In the genomic region with DNA sequence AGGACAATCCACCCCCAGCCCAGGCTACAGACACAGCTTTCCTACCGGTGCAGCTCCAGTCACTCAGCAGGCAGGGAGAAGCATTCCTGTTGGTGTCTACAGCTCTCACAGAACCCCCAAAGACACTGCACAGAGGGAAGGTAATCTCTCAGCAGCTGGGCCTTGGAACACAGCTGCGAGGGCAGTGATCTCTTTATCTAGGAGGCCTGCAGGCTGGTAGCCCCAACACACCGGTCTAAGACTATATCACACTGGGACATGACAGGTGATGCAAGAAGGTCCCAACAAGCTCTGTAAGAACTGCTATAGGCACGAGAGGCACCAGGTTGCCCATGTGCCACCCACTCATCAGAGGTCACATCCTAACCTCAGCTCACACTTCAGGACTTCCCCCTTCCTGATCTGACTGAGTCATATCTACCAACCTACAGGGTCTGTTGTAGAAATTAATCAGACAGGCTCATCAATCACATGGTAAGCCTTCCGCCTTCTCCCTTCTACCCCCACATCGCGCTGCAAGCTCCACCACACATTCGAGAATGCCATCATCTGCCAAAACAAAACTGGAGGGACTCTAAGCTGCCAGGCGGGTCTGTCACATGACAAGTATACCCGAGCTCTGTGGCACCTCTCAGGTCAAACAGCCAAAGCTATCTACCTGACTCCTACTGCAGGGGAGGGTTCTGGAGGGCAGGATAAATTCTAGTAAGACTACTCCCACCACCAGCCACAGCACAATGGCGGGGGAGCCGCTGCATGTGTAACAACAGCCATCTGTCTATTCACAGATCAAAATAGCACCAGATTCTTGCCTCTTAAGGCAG, we compare ENCODE assay signal across 8 cellular contexts. TPM values are rescaled to one million over a fixed set of nuclear protein-coding genes. Genes with fewer than 3 reads are reported as not detected.
DNase-seq lines count a peak whose midpoint lies in the region; ATAC-seq and TF ChIP-seq lines count a peak whose summit lies in the region.

No MANE protein-coding gene starts in this region.

- H3K36me3 Mint-ChIP-seq in central memory CD8-positive, alpha-beta T cell (ENCODE audit: insufficient read depth) = peaks cover 28% of the 10 kb centered on the region
- H3K36me3 Mint-ChIP-seq in GM23338 (ENCODE audit: low read depth) = no peaks in the 10 kb centered on the region

- H3K79me2 ChIP-seq in osteoblast (ENCODE audit: insufficient read depth, low read length) (peaks cover 14% of the 10 kb centered on the region), GM23338 (replicated peaks; ENCODE audit: insufficient read depth) (peaks cover 12% of the 10 kb centered on the region; the same call in 1 of the 2 replicates)

- peak overlapping the region; percentile 96 for H3K27ac Mint-ChIP-seq in central memory CD8-positive, alpha-beta T cell (ENCODE audit: low read depth)
- H3K27ac Mint-ChIP-seq in GM23338 = no peak overlapping the region

- peak overlapping the region; percentile 58 to 91 (median 77) for H3K4me2 ChIP-seq in BLaER1 treated with 17β-estradiol and CSF1 and Interleukin-3, amounts not matched to agents 10 nM and 100 nM
- no peak overlapping the region for H3K4me2 ChIP-seq in osteoblast (ENCODE audit: insufficient read depth, low read length)
- no peak overlapping the region for H3K4me2 ChIP-seq in GM23338

- 44 to 66% methylated on average over 10 of the region's 12 CpGs for WGBS in tibial nerve, 2 donors

- H3K4me1 ChIP-seq in BLaER1 treated with 17β-estradiol and CSF1 and Interleukin-3, amounts not matched to agents 10 nM and 100 nM = peaks cover 73 to 98% (median 96%) of the 10 kb centered on the region in 10 experiments
- H3K4me1 ChIP-seq in osteoblast (ENCODE audit: insufficient read depth, low read length) (peaks cover 13% of the 10 kb centered on the region), tibial nerve (peaks cover 0 to 95% (median 87%) of the 10 kb centered on the region in 4 donors), GM23338 (ENCODE audit: insufficient read depth) (peaks cover 10% of the 10 kb centered on the region)

- H3K4me3 ChIP-seq in BLaER1 treated with 17β-estradiol and CSF1 and Interleukin-3, amounts not matched to agents 10 nM and 100 nM = no peak overlapping the region
- no peak overlapping the region for H3K4me3 ChIP-seq in osteoblast (ENCODE audit: insufficient read depth, low read length)
- H3K4me3 ChIP-seq in tibial nerve = no peak overlapping the region
- H3K4me3 ChIP-seq in GM23338 = no peak overlapping the region

- H3K27me3 Mint-ChIP-seq in central memory CD8-positive, alpha-beta T cell = no peaks in the 10 kb centered on the region
- peaks cover 3% of the 10 kb centered on the region for H3K27me3 Mint-ChIP-seq in GM23338 (ENCODE audit: insufficient read depth, low read depth, poor library complexity)

- H3K27me3 ChIP-seq in BLaER1 treated with 17β-estradiol and CSF1 and Interleukin-3, amounts not matched to agents 10 nM and 100 nM = no peaks in the 10 kb centered on the region
- H3K27me3 ChIP-seq in osteoblast (ENCODE audit: insufficient read depth, low read length) = no peaks in the 10 kb centered on the region
- no peaks in the 10 kb centered on the region for H3K27me3 ChIP-seq in tibial nerve
- H3K27me3 ChIP-seq in GM23338 (ENCODE audit: insufficient read depth) = no peaks in the 10 kb centered on the region

- no peaks in the 10 kb centered on the region; the same call in 1 of the 2 replicates for H3F3A ChIP-seq in GM23338 (replicated peaks; ENCODE audit: low read depth)

- H3K9me3 ChIP-seq in BLaER1 treated with 17β-estradiol and CSF1 and Interleukin-3, amounts not matched to agents 10 nM and 100 nM (replicated peaks in 1 of 11) = no peaks in the 10 kb centered on the region
- H3K9me3 ChIP-seq in osteoblast (ENCODE audit: low read depth, low read length) (no peaks in the 10 kb centered on the region), tibial nerve (no peaks in the 10 kb centered on the region)

- H2AFZ ChIP-seq in osteoblast (ENCODE audit: low read length) (no peak overlapping the region), GM23338 (no peak overlapping the region)

- DNase-seq in HT1080 (ENCODE audit: low read depth) (peak; percentile 60), osteoblast (ENCODE audit: insufficient read length, low spot score, missing footprints) (peak; percentile 69), tibial nerve (ENCODE audit: low spot score in 2 of 2) (no peak), GM23338 (ENCODE audit: low spot score) (no peak)
- DNase-seq in activated CD4-positive, CD25-positive, alpha-beta regulatory T cell treated with anti-CD3 and anti-CD28 coated beads, Interleukin-2, amount 50 U/mL, for 16 hours (ENCODE audit: low read depth, low spot score) = peak; percentile 68
- peak; percentile 58 to 82 for DNase-seq in central memory CD8-positive, alpha-beta T cell (ENCODE audit: low spot score in 2 of 2)

- H3K36me3 ChIP-seq in BLaER1 treated with 17β-estradiol and CSF1 and Interleukin-3, amounts not matched to agents 10 nM and 100 nM = peaks cover 0 to 18% (median 0%) of the 10 kb centered on the region in 11 experiments; a peak in 8 of 22 replicates
- H3K36me3 ChIP-seq in osteoblast (ENCODE audit: insufficient read depth, low read length) (no peaks in the 10 kb centered on the region), tibial nerve (no peaks in the 10 kb centered on the region), GM23338 (ENCODE audit: insufficient read depth) (no peaks in the 10 kb centered on the region)

- peak in 1 of 2 donors; percentile 52 for TF ChIP-seq EP300 in tibial nerve (IDR thresholded peaks at IDR 0.05)

- H3K4me1 Mint-ChIP-seq in central memory CD8-positive, alpha-beta T cell = peaks cover 86% of the 10 kb centered on the region
- peaks cover 38% of the 10 kb centered on the region for H3K4me1 Mint-ChIP-seq in GM23338

- TF ChIP-seq POLR2A in tibial nerve (IDR thresholded peaks at IDR 0.05) = peak in 1 of 2 donors; percentile 7

- peaks cover 0 to 74% (median 61%) of the 10 kb centered on the region in 11 experiments; a peak in 19 of 22 replicates for H4K20me1 ChIP-seq in BLaER1 treated with 17β-estradiol and CSF1 and Interleukin-3, amounts not matched to agents 10 nM and 100 nM
- H4K20me1 ChIP-seq in osteoblast (ENCODE audit: insufficient read depth, low read length) (peaks cover 25% of the 10 kb centered on the region), GM23338 (replicated peaks; ENCODE audit: insufficient read depth) (peaks cover 2% of the 10 kb centered on the region; the same call in 1 of the 2 replicates)

- peak overlapping the region; percentile 50 for H3K4me3 Mint-ChIP-seq in central memory CD8-positive, alpha-beta T cell
- no peak overlapping the region for H3K4me3 Mint-ChIP-seq in GM23338

- H3K9ac ChIP-seq in BLaER1 treated with 17β-estradiol and CSF1 and Interleukin-3, amounts not matched to agents 10 nM and 100 nM = peak overlapping the region in 5 of 11 experiments; percentile 3 to 51 (median 41); a peak in 5 of 22 replicates

- H3K9me2 ChIP-seq in GM23338 (ENCODE audit: insufficient read depth) = no peaks in the 10 kb centered on the region

- H3K27ac ChIP-seq in BLaER1 treated with 17β-estradiol and CSF1 and Interleukin-3, amounts not matched to agents 10 nM and 100 nM = peak overlapping the region; percentile 23 to 70 (median 49); a peak in 18 of 22 replicates
- no peak overlapping the region for H3K27ac ChIP-seq in osteoblast (ENCODE audit: low read depth, low read length)
- H3K27ac ChIP-seq in tibial nerve = peak overlapping the region; percentile 79 to 98 (median 90)
- H3K27ac ChIP-seq in GM23338 (ENCODE audit: low read depth) = no peak overlapping the region

- ATAC-seq in GM19467 (IDR thresholded peaks at IDR 0.05; ENCODE audit: unreplicated experiment) = peak; percentile 43
- ATAC-seq in central memory CD8-positive, alpha-beta T cell (replicated peaks; ENCODE audit: extremely low read depth, poor library complexity, severe bottlenecking) = peak; percentile 80
- no peak for ATAC-seq in GM23338

- TF ChIP-seq CTCF in osteoblast (IDR thresholded peaks at IDR 0.05; ENCODE audit: extremely low read depth, low read depth, low read length) = no peak
- no peak for TF ChIP-seq CTCF in tibial nerve (IDR thresholded peaks at IDR 0.05)
- no peak for TF ChIP-seq CTCF in GM23338 (conservative IDR thresholded peaks at IDR 0.05; ENCODE audit: low read depth in 2 of 2)

- no peaks in the 10 kb centered on the region for H3K9me3 Mint-ChIP-seq in central memory CD8-positive, alpha-beta T cell
- no peaks in the 10 kb centered on the region for H3K9me3 Mint-ChIP-seq in GM23338

TF ChIP-seq in GM23338, 12 proteins besides CTCF, POLR2A, EP300 and RAD21 (continues in another document):
- TF ChIP-seq CREB1 (CRISPR knock-in tag; IDR thresholded peaks at IDR 0.05; ENCODE audit: low read depth) (no peak), EZH2 (IDR thresholded peaks at IDR 0.05; ENCODE audit: low read depth, unreplicated experiment) (no peak), NANOG (IDR thresholded peaks at IDR 0.05; ENCODE audit: borderline replicate concordance) (no peak)
- TF ChIP-seq, protein P1, sequence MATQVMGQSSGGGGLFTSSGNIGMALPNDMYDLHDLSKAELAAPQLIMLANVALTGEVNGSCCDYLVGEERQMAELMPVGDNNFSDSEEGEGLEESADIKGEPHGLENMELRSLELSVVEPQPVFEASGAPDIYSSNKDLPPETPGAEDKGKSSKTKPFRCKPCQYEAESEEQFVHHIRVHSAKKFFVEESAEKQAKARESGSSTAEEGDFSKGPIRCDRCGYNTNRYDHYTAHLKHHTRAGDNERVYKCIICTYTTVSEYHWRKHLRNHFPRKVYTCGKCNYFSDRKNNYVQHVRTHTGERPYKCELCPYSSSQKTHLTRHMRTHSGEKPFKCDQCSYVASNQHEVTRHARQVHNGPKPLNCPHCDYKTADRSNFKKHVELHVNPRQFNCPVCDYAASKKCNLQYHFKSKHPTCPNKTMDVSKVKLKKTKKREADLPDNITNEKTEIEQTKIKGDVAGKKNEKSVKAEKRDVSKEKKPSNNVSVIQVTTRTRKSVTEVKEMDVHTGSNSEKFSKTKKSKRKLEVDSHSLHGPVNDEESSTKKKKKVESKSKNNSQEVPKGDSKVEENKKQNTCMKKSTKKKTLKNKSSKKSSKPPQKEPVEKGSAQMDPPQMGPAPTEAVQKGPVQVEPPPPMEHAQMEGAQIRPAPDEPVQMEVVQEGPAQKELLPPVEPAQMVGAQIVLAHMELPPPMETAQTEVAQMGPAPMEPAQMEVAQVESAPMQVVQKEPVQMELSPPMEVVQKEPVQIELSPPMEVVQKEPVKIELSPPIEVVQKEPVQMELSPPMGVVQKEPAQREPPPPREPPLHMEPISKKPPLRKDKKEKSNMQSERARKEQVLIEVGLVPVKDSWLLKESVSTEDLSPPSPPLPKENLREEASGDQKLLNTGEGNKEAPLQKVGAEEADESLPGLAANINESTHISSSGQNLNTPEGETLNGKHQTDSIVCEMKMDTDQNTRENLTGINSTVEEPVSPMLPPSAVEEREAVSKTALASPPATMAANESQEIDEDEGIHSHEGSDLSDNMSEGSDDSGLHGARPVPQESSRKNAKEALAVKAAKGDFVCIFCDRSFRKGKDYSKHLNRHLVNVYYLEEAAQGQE (IDR thresholded peaks at IDR 0.05; ENCODE audit: unreplicated experiment) = no peak

RNA-seq across cellular contexts. Expression of a gene that starts 26.1 kb away (rescaled TPM):
- 12.6 and 17.6 TPM in 2 replicates for total RNA-seq in HT1080 (2014; rRNA removed; shearing (Covaris generic))
- 4.8 and 5.3 TPM in 2 replicates for polyA plus RNA-seq in HT1080 (2015; cell fraction: cytosol; rRNA removed)
- 6.6 and 7.3 TPM in 2 replicates for polyA plus RNA-seq in HT1080 (2015; cell fraction: nucleus; rRNA removed)
- 12.1 and 12.7 TPM in 2 replicates for total RNA-seq in osteoblast
- 10 to 100 TPM; 60.8 to 84.8 (median 78.8) TPM for total RNA-seq in tibial nerve
- total RNA-seq in GM23338 (2014; rRNA removed; shearing (Covaris generic)) = 14.5 and 20.3 TPM in 2 replicates
- 3.0 and 3.5 TPM in 2 replicates for polyA plus RNA-seq in GM23338 (2016; fragmentation: Nextera tagmentation; extraction: Ambion mirVana)

Comparison
In these comparisons a context has a peak if more than half of its experiments do, and no peak if none do; other contexts are left out.
1. H3K27ac ChIP-seq: peak in BLaER1 treated with 17β-estradiol and CSF1 and Interleukin-3, amounts not matched to agents 10 nM and 100 nM (11 of 11) and tibial nerve (4 of 4); none in osteoblast (single experiment) and GM23338 (single experiment).
2. H3K4me2 ChIP-seq: peak in BLaER1 treated with 17β-estradiol and CSF1 and Interleukin-3, amounts not matched to agents 10 nM and 100 nM (11 of 11); none in osteoblast (single experiment) and GM23338 (single experiment).
3. DNase-seq: peak in HT1080 (single experiment), activated CD4-positive, CD25-positive, alpha-beta regulatory T cell treated with anti-CD3 and anti-CD28 coated beads, Interleukin-2, amount 50 U/mL, for 16 hours (single experiment), central memory CD8-positive, alpha-beta T cell (2 of 2) and osteoblast (single experiment); none in tibial nerve (0 of 2) and GM23338 (single experiment).